Comparison of ENCODE assay signal across 8 cellular contexts in the genomic region with DNA sequence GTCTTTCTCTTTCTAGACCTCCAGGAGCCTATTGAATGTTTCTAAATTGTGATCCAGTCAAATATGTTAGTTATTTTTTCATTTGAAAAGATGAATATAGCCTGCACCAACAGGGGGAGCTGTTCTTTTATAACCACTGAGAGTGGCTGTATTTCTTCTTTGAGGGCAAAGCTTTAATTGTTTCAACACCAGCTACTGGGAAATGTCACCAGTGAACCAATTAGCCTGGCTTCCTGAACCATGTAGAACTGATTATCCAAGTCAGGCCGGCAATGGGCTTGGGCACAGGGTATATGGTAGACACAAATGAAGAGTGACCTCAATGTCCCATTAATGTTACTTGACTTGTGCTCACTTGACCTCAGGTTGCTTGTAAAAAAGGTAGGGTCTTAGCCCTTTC. TPM values are rescaled to one million over a fixed set of nuclear protein-coding genes. Genes with fewer than 3 reads are reported as not detected.
A peak's percentile ranks its signal among the peaks of the same experiment; 100 is the strongest.
DNase-seq lines count a peak whose midpoint lies in the region; ATAC-seq and TF ChIP-seq lines count a peak whose summit lies in the region.

No MANE protein-coding gene starts in this region.

- H3K9me3 Mint-ChIP-seq in activated T-cell treated with anti-CD3 and anti-CD28 coated beads, Interleukin-2, amount 50 U/mL, for 72 hours, result peaks cover 0 to 3% of the 10 kb centered on the region in 2 donors

- peak; percentile 13 to 51 (median 39) for TF ChIP-seq CTCF in testis (IDR thresholded peaks at IDR 0.05)

- H3K27me3 Mint-ChIP-seq in activated T-cell treated with anti-CD3 and anti-CD28 coated beads, Interleukin-2, amount 50 U/mL, for 72 hours (ENCODE audit: low read depth), result no peaks in the 10 kb centered on the region

- H3K4me3 ChIP-seq in testis, result no peak overlapping the region

- WGBS in testis, 2 donors, result 89 to 90% methylated on average over 1 of the region's 1 CpG

- no peak overlapping the region for H3K4me3 Mint-ChIP-seq in activated T-cell treated with anti-CD3 and anti-CD28 coated beads, Interleukin-2, amount 50 U/mL, for 72 hours

- H3K4me1 ChIP-seq in testis, result no peaks in the 10 kb centered on the region

- ATAC-seq in activated T-cell treated with anti-CD3 and anti-CD28 coated beads, Interleukin-2, amount 50 U/mL, for 72 hours (replicated peaks in 1 of 2), result no peak

- H3K36me3 ChIP-seq in testis (ENCODE audit: low read depth, missing control alignments), result no peaks in the 10 kb centered on the region

- TF ChIP-seq POLR2A in testis (IDR thresholded peaks at IDR 0.05), result no peak

- DNase-seq in activated T-cell treated with anti-CD3 and anti-CD28 coated beads for 1 hour (ENCODE audit: low read depth) (peak; percentile 37), NCI-H82 treated with DMSO at 0.1 percent for 48 hours (lab: John Stamatoyannopoulos, UW; ENCODE audit: unreplicated experiment) (peak; percentile 5), kidney glomerular epithelial cell (lab: John Stamatoyannopoulos, UW) (peak; percentile 13), testis (peak; percentile 50), NCI-H1092 treated with DMSO at 0.1 percent for 48 hours (lab: John Stamatoyannopoulos, UW) (no peak), NCI-H524 treated with DMSO at 0.1 percent for 48 hours (lab: John Stamatoyannopoulos, UW) (no peak)
- no peak for DNase-seq in activated T-cell treated with anti-CD3 and anti-CD28 coated beads, Interleukin-2, amount 50 U/mL, for 1 hour
- peak; percentile 50 to 70 for DNase-seq in activated T-cell treated with anti-CD3 and anti-CD28 coated beads, Interleukin-2, amount 50 U/mL, for 72 hours

- H3K4me1 Mint-ChIP-seq in activated T-cell treated with anti-CD3 and anti-CD28 coated beads, Interleukin-2, amount 50 U/mL, for 72 hours (ENCODE audit: low read depth), result peaks cover 59% of the 10 kb centered on the region

- H3K9me3 ChIP-seq in testis, result no peaks in the 10 kb centered on the region

- H3K27me3 ChIP-seq in testis, result no peaks in the 10 kb centered on the region

- H3K27ac ChIP-seq in testis, result no peak overlapping the region

- intact Hi-C loops in testis (cut with DNase I; ENCODE audit: low total_unique reads), result no loop called here

- no peaks in the 10 kb centered on the region for H3K36me3 Mint-ChIP-seq in activated T-cell treated with anti-CD3 and anti-CD28 coated beads, Interleukin-2, amount 50 U/mL, for 72 hours (ENCODE audit: insufficient read depth in 2 of 2)

- peak overlapping the region; percentile 66 for H3K27ac Mint-ChIP-seq in activated T-cell treated with anti-CD3 and anti-CD28 coated beads, Interleukin-2, amount 50 U/mL, for 72 hours

RNA-seq across cellular contexts. Expression of a gene that starts 4.8 kb away (rescaled TPM):
- 10 to 100 TPM; 40.7 to 48.1 TPM for total RNA-seq in activated T-cell treated with anti-CD3 and anti-CD28 coated beads, Interleukin-2, amount 50 U/mL, for 72 hours
- total RNA-seq in testis, result 1 to 10 TPM in 1 of 2 donors, under 1 TPM in 1; 0.50 to 1.1 TPM
- 2.4 TPM for polyA plus RNA-seq in testis (ENCODE audit: insufficient read depth, low read depth, low replicate concordance)

Comparison
In these comparisons a context has a peak if more than half of its experiments do, and no peak if none do; other contexts are left out.
1. DNase-seq: peak in activated T-cell treated with anti-CD3 and anti-CD28 coated beads for 1 hour (single experiment), NCI-H82 treated with DMSO at 0.1 percent for 48 hours (single experiment), activated T-cell treated with anti-CD3 and anti-CD28 coated beads, Interleukin-2, amount 50 U/mL, for 72 hours (2 of 2), kidney glomerular epithelial cell (single experiment) and testis (single experiment); none in activated T-cell treated with anti-CD3 and anti-CD28 coated beads, Interleukin-2, amount 50 U/mL, for 1 hour (single experiment), NCI-H1092 treated with DMSO at 0.1 percent for 48 hours (single experiment) and NCI-H524 treated with DMSO at 0.1 percent for 48 hours (single experiment).
2. RNA of a gene that starts 4.8 kb away (total RNA-seq): 40.7 to 48.1 TPM in activated T-cell treated with anti-CD3 and anti-CD28 coated beads, Interleukin-2, amount 50 U/mL, for 72 hours; 0.50 to 1.1 TPM in testis; every median in the first group is over 10 times any median in the second.